Comparison of ENCODE assay signal across 1 cellular context in genomic region chr11:76627541-76628082, GRCh38.
TF ChIP-seq lines count a peak whose summit lies in the region.

No MANE protein-coding gene starts in this region.

TF ChIP-seq in GM12878, 131 proteins besides CTCF, POLR2A, EP300 and RAD21 (continued from another document):
- TF ChIP-seq USF2 (IDR thresholded peaks at IDR 0.05; ENCODE audit: borderline replicate concordance, low read depth, low read length) = no peak; the same call in 1 of the 2 replicates
- TF ChIP-seq ZBTB11 (CRISPR knock-in tag; IDR thresholded peaks at IDR 0.05) = no peak
- TF ChIP-seq SPI1 (IDR thresholded peaks at IDR 0.05; ENCODE audit: borderline replicate concordance, insufficient read depth, low read depth, low read length) = peak; percentile 76; the same call in 1 of the 2 replicates
- TF ChIP-seq POU2F2 (IDR thresholded peaks at IDR 0.05; ENCODE audit: borderline replicate concordance, low read depth, low read length) = no peak
- TF ChIP-seq ZBED1 (IDR thresholded peaks at IDR 0.05; ENCODE audit: borderline replicate concordance) = no peak
- peak; percentile 72 for TF ChIP-seq ZNF687 (IDR thresholded peaks at IDR 0.05)
- TF ChIP-seq MXI1 (IDR thresholded peaks at IDR 0.05; ENCODE audit: low read depth, low read length) = no peak; the same call in 1 of the 2 replicates
- TF ChIP-seq KLF5 (IDR thresholded peaks at IDR 0.05; ENCODE audit: partially characterized antibody) = no peak
- no peak for TF ChIP-seq YBX1 (IDR thresholded peaks at IDR 0.05)
- peak; percentile 18; the same call in 1 of the 2 replicates for TF ChIP-seq RAD51 (IDR thresholded peaks at IDR 0.05)
- TF ChIP-seq ZNF592 (IDR thresholded peaks at IDR 0.05) = no peak
- no peak for TF ChIP-seq CEBPB (IDR thresholded peaks at IDR 0.05; ENCODE audit: borderline replicate concordance in 1 of 2, low read depth in 2 of 2, low read length in 2 of 2)
- TF ChIP-seq RELB (IDR thresholded peaks at IDR 0.05; ENCODE audit: low read depth) = no peak
- TF ChIP-seq ZBTB4 (CRISPR knock-in tag; IDR thresholded peaks at IDR 0.05) = no peak
- no peak for TF ChIP-seq ZNF207 (IDR thresholded peaks at IDR 0.05; ENCODE audit: borderline replicate concordance)
- TF ChIP-seq CHD4 (IDR thresholded peaks at IDR 0.05) = no peak
- TF ChIP-seq POLR2AphosphoS5 (IDR thresholded peaks at IDR 0.05; ENCODE audit: low read length) = no peak
- no peak for TF ChIP-seq ZZZ3 (IDR thresholded peaks at IDR 0.05; ENCODE audit: control insufficient read depth, insufficient read length, low read depth)
- TF ChIP-seq SREBF2 (IDR thresholded peaks at IDR 0.05; ENCODE audit: low read length) = no peak
- TF ChIP-seq CBX3 (IDR thresholded peaks at IDR 0.05; ENCODE audit: borderline replicate concordance, low read depth) = no peak
- TF ChIP-seq EGR1 (IDR thresholded peaks at IDR 0.05; ENCODE audit: borderline replicate concordance in 1 of 2, low read depth in 2 of 2, low read length in 2 of 2) = no peak
- no peak for TF ChIP-seq SMARCA5 (IDR thresholded peaks at IDR 0.05)
- no peak for TF ChIP-seq ZSCAN29 (IDR thresholded peaks at IDR 0.05)
- TF ChIP-seq PBX3 (IDR thresholded peaks at IDR 0.05; ENCODE audit: insufficient replicate concordance, low read depth, low read length) = no peak
- no peak for TF ChIP-seq CHD2 (IDR thresholded peaks at IDR 0.05; ENCODE audit: borderline replicate concordance, low read depth, low read length)
- no peak for TF ChIP-seq PAX5 (IDR thresholded peaks at IDR 0.05; ENCODE audit: borderline replicate concordance, low read depth, low read length)
- no peak for TF ChIP-seq PKNOX1 (IDR thresholded peaks at IDR 0.05)
- TF ChIP-seq MEF2A (IDR thresholded peaks at IDR 0.05; ENCODE audit: insufficient read depth, low read depth, low read length) = no peak
- no peak for TF ChIP-seq PML (IDR thresholded peaks at IDR 0.05; ENCODE audit: low read length)
TF ChIP-seq in GM12878: peak in this region for 5.
